ENCODE assay signal across 15 cellular contexts in genomic region chr5:1480217-1480616, GRCh38. TPM values are rescaled to one million over a fixed set of nuclear protein-coding genes. Genes with fewer than 3 reads are reported as not detected.
DNase-seq lines count a peak whose midpoint lies in the region; ATAC-seq, FAIRE-seq and TF ChIP-seq lines count a peak whose summit lies in the region.
"Had no signal": no experiment of that assay in that cellular context is flagged by ENCODE, and none has a peak within 500 bp of the region (broad histone marks: within the 10 kb centered on the region; RNA-seq: fewer than 3 reads in every experiment).

No MANE protein-coding gene starts in this region.

- peak; percentile 61 for DNase-seq in Ammon's horn (ENCODE audit: low spot score)
- peak; percentile 77 for DNase-seq in MV-4-11 (lab: John Stamatoyannopoulos, UW)
- DNase-seq in endodermal cell: peak; percentile 62
- no peak for DNase-seq in naive B cell
- no peak for DNase-seq in RPMI8226
- no peak for DNase-seq in urothelium cell line (ENCODE audit: low spot score)
- DNase-seq in HuH-7.5 (ENCODE audit: low spot score): no peak
- DNase-seq: amniotic stem cell; MM.1S; NK-92 treated with Interleukin-12 subunit alpha and Interleukin-12 subunit beta, amount 100 ng/mL, for 24 hours had no signal

- H3K27ac Mint-ChIP-seq in endodermal cell (peak overlapping the region; percentile 88), naive B cell (peak overlapping the region; percentile 80 to 99 (median 98))
- H3K27ac Mint-ChIP-seq: activated CD4-positive, alpha-beta T cell treated with anti-CD3 and anti-CD28 coated beads, Interleukin-2, amount 10 ng/mL, durations not matched to agents 7 days and 5 days had no signal

- H3K9me3 Mint-ChIP-seq in endodermal cell (no peaks in the 10 kb centered on the region), naive B cell (no peaks in the 10 kb centered on the region)
- H3K9me3 Mint-ChIP-seq: activated CD4-positive, alpha-beta T cell treated with anti-CD3 and anti-CD28 coated beads, Interleukin-2, amount 10 ng/mL, durations not matched to agents 7 days and 5 days had no signal

- FAIRE-seq in urothelium cell line (lab: Jason Lieb, UNC): no peak
- FAIRE-seq: endothelial cell of umbilical vein, islet of Langerhans had no signal

- ATAC-seq in naive B cell (ENCODE audit: low read depth in 2 of 2) (peak in 1 of 2 donors; percentile 5), HG03342 (IDR thresholded peaks at IDR 0.05; ENCODE audit: unreplicated experiment) (no peak)

- no peak overlapping the region for H3K27ac ChIP-seq in endodermal cell (ENCODE audit: low read depth, low read length)

- H3K4me1 Mint-ChIP-seq in endodermal cell (no peaks in the 10 kb centered on the region), naive B cell (peaks cover 45 to 59% (median 46%) of the 10 kb centered on the region in 3 donors)

- H3K4me3 Mint-ChIP-seq in endodermal cell (no peak overlapping the region), naive B cell (peak overlapping the region; percentile 16 to 84 (median 51))
- H3K4me3 Mint-ChIP-seq: activated CD4-positive, alpha-beta T cell treated with anti-CD3 and anti-CD28 coated beads, Interleukin-2, amount 10 ng/mL, durations not matched to agents 7 days and 5 days had no signal

- H3K36me3 Mint-ChIP-seq in endodermal cell (ENCODE audit: low read depth): peaks cover 38% of the 10 kb centered on the region
- H3K36me3 Mint-ChIP-seq in naive B cell: no peaks in the 10 kb centered on the region

- H3K27me3 ChIP-seq in endodermal cell (ENCODE audit: control insufficient read depth, insufficient read depth, low read length, poor library complexity, severe bottlenecking): no peaks in the 10 kb centered on the region

- no peak for TF ChIP-seq CTCF in endodermal cell (conservative IDR thresholded peaks at IDR 0.05)

- H3K27me3 Mint-ChIP-seq in endodermal cell (ENCODE audit: insufficient read depth) (no peaks in the 10 kb centered on the region), naive B cell (no peaks in the 10 kb centered on the region)
- H3K27me3 Mint-ChIP-seq: activated CD4-positive, alpha-beta T cell treated with anti-CD3 and anti-CD28 coated beads, Interleukin-2, amount 10 ng/mL, durations not matched to agents 7 days and 5 days had no signal

- H3K4me1 ChIP-seq in endodermal cell (ENCODE audit: control insufficient read depth, insufficient read depth, low read length): no peaks in the 10 kb centered on the region

- H3K36me3 ChIP-seq in endodermal cell (ENCODE audit: control insufficient read depth, insufficient read depth, low read length): peaks cover 28% of the 10 kb centered on the region

- 89 to 94% methylated on average over 10 to 14 of the region's 14 CpGs for WGBS in endodermal cell (ENCODE audit: insufficient coverage in 1 of 2, insufficient read length in 1 of 2), 2 experiments

- H3K9ac ChIP-seq in endodermal cell (ENCODE audit: extremely low read depth, low read length, poor library complexity, severe bottlenecking): no peak overlapping the region

- H3K4me3 ChIP-seq in endodermal cell (ENCODE audit: low read length): no peak overlapping the region

- no peaks in the 10 kb centered on the region for H3K9me3 ChIP-seq in endodermal cell (ENCODE audit: control insufficient read depth, low read length)

RNA-seq across cellular contexts. Expression of gene SLC6A3, which starts 35.0 kb away (rescaled TPM):
- under 1 TPM in 1 of 2 donors, not detected in 1; 0.18 TPM for total RNA-seq in endodermal cell
- 0.85 TPM for polyA plus RNA-seq in endodermal cell (2013, experiment 1 of 2)
- polyA plus RNA-seq in endodermal cell (2013, experiment 2 of 2): 0.66 TPM
- polyA plus RNA-seq in naive B cell (ENCODE audit: low read depth in 6 of 6): under 1 TPM in 1 of 6 donors, not detected in 5; 0.09 TPM
- total RNA-seq: endothelial cell of umbilical vein, skeletal muscle tissue had no signal
- polyA plus RNA-seq: endothelial cell of umbilical vein had no signal

RNA-seq across cellular contexts. Expression of gene LPCAT1, which starts 43.5 kb away (rescaled TPM):
- total RNA-seq in endodermal cell: 100 to 1,000 TPM in 1 of 2 donors, 10 to 100 TPM in 1; 78.5 to 124 TPM
- 72.3 TPM for polyA plus RNA-seq in endodermal cell (2013, experiment 1 of 2)
- polyA plus RNA-seq in endodermal cell (2013, experiment 2 of 2): 67.4 TPM
- polyA plus RNA-seq in naive B cell (ENCODE audit: low read depth in 6 of 6): 10 to 100 TPM; 19.5 to 63.3 (median 52.7) TPM

Comparison
In these comparisons a context has a peak if more than half of its experiments do, and no peak if none do; other contexts are left out.
1. DNase-seq: peak in Ammon's horn (single experiment), MV-4-11 (single experiment) and endodermal cell (single experiment); none in naive B cell (single experiment), RPMI8226 (single experiment), urothelium cell line (single experiment) and HuH-7.5 (single experiment).